ENCODE assay signal across 12 cellular contexts in the genomic region with DNA sequence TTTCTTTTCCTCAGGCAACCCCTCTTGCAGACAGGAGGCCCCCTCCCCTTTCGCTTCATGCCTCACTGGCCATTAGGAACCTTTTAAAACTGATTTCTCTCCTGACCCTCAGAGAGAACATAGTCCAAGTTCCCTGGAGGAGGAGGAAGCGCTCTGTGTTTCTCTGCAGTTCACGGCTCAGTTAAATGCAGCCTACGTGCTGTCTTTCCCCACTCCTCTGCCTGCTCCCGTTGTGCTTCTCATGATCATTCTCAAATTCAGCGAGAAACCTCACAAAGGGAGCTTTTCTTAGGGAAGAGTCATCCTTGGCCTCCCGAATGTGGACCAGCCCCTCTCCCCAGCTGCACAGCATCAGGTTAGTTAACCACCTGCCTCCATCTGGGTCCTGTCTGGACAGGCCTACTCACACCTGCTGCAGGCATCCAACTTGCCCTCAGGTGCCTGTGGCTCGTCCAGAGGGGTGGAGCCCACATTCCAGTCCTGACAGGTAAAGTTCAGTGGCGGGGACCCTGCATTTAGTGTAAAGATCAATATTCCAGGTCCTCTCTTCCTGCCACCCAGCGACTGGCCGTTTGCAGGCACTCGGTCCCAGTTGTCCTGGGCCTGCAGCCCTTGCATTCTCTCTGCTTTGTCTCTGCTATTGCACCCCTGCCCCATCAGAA. TPM values are rescaled to one million over a fixed set of nuclear protein-coding genes. Genes with fewer than 3 reads are reported as not detected.
DNase-seq lines count a peak whose midpoint lies in the region; FAIRE-seq and TF ChIP-seq lines count a peak whose summit lies in the region.
"Had no signal": no experiment of that assay in that cellular context is flagged by ENCODE, and none has a peak within 500 bp of the region (broad histone marks: within the 10 kb centered on the region; RNA-seq: fewer than 3 reads in every experiment).

No MANE protein-coding gene starts in this region.

- WGBS in GM23248 (ENCODE audit: low coverage in 1 of 2, low lambda C conversion rate in 2 of 2, missing lambda C conversion rate in 2 of 2), 2 experiments: 71 to 73% methylated on average over 12 of the region's 12 CpGs

- H3K9me1 ChIP-seq in endothelial cell of umbilical vein (replicated peaks; ENCODE audit: control insufficient read depth, extremely low read depth, insufficient read depth, low read length): no peaks in the 10 kb centered on the region

- H3K27me3 ChIP-seq in GM23248 (replicated peaks; ENCODE audit: insufficient read depth) (no peaks in the 10 kb centered on the region), endothelial cell of umbilical vein (ENCODE audit: control insufficient read depth in 2 of 2, insufficient read depth in 2 of 2, low read length in 2 of 2) (no peaks in the 10 kb centered on the region), neural progenitor cell (no peaks in the 10 kb centered on the region)

- no peak for FAIRE-seq in endothelial cell of umbilical vein (lab: Jason Lieb, UNC)
- FAIRE-seq: kidney had no signal

- H3K4me3 Mint-ChIP-seq in neural progenitor cell: peak overlapping the region; percentile 58

- CTCF ChIA-PET in endothelial cell of umbilical vein (lab: Charles Lee): interaction anchor here (2.4 kb wide), 1 partner anchor 208 kb away, joined by 7 read pairs; no protein-coding TSS in a partner anchor

- no TSS peak for BruUV-seq in endothelial cell of umbilical vein (replicated peaks; lab: Mats Ljungman, UMichigan)

- H3K9me2 ChIP-seq in GM23248 (ENCODE audit: insufficient read depth): no peaks in the 10 kb centered on the region

- peak overlapping the region; percentile 55 for H3K27ac ChIP-seq in GM23248
- peak overlapping the region; percentile 97 for H3K27ac ChIP-seq in endothelial cell of umbilical vein (ENCODE audit: insufficient read depth, low read depth, low read length)
- no peak overlapping the region for H3K27ac ChIP-seq in neural progenitor cell

- H3K4me3 ChIP-seq in GM23248: no peak overlapping the region
- no peak overlapping the region for H3K4me3 ChIP-seq in endothelial cell of umbilical vein (replicated peaks in 1 of 3; ENCODE audit: insufficient read depth in 1 of 3, low read depth in 1 of 3, low read length in 3 of 3)
- no peak overlapping the region for H3K4me3 ChIP-seq in neural progenitor cell

- peak; percentile 34 for DNase-seq in GM23248
- DNase-seq in NCI-H345 (lab: John Stamatoyannopoulos, UW): peak; percentile 46
- DNase-seq in endothelial cell of umbilical vein (ENCODE audit: low read depth, low spot score): no peak
- no peak for DNase-seq in neural progenitor cell (ENCODE audit: low spot score)
- DNase-seq in activated naive CD4-positive, alpha-beta T cell treated with Interleukin-2 at 50 U/mL for 16 hours: no peak
- no peak for DNase-seq in OCI-M1 (lab: John Stamatoyannopoulos, UW)
- no peak for DNase-seq in COLO829 (ENCODE audit: low spot score)
- no peak for DNase-seq in foreskin melanocyte
- DNase-seq: kidney; NK-92 treated with Interleukin-12 subunit alpha and Interleukin-12 subunit beta, amount 100 ng/mL, for 24 hours had no signal

- H3K36me3 Mint-ChIP-seq in neural progenitor cell: no peaks in the 10 kb centered on the region

- POLR2A ChIA-PET in endothelial cell of umbilical vein (lab: Charles Lee): interaction anchor here (2.9 kb wide), 1 partner anchor 19 kb away, joined by 15 read pairs; no protein-coding TSS in a partner anchor

- H4K20me1 ChIP-seq in GM23248 (ENCODE audit: insufficient read depth): no peaks in the 10 kb centered on the region
- no peaks in the 10 kb centered on the region for H4K20me1 ChIP-seq in endothelial cell of umbilical vein (replicated peaks; ENCODE audit: control insufficient read depth, extremely low read depth, insufficient read depth, low read length)
- peaks cover 7% of the 10 kb centered on the region for H4K20me1 ChIP-seq in neural progenitor cell (ENCODE audit: low read depth)

- TF ChIP-seq CTCF in endothelial cell of umbilical vein (IDR thresholded peaks at IDR 0.05; ENCODE audit: extremely low read depth in 1 of 2, insufficient read depth in 1 of 2, low read depth in 1 of 2, low read length in 2 of 2) (no peak), neural progenitor cell (IDR thresholded peaks at IDR 0.05) (no peak)

- no peaks in the 10 kb centered on the region for H3K36me3 ChIP-seq in GM23248 (ENCODE audit: low read depth)
- no peaks in the 10 kb centered on the region for H3K36me3 ChIP-seq in endothelial cell of umbilical vein (ENCODE audit: control insufficient read depth in 2 of 2, extremely low read depth in 1 of 2, insufficient read depth in 2 of 2, low read length in 2 of 2)
- H3K36me3 ChIP-seq in neural progenitor cell: no peaks in the 10 kb centered on the region

- peaks cover 10% of the 10 kb centered on the region for H3K27me3 Mint-ChIP-seq in neural progenitor cell (ENCODE audit: insufficient read depth, low read depth)

- in situ Hi-C loops in GM23248 (cut with MboI): no loop called here

- H3K4me2 ChIP-seq in GM23248 (ENCODE audit: unreplicated experiment) (peak overlapping the region; percentile 73), endothelial cell of umbilical vein (ENCODE audit: insufficient read depth, low read length) (no peak overlapping the region), neural progenitor cell (peak overlapping the region; percentile 59)

- H3K9ac ChIP-seq in GM23248: peak overlapping the region; percentile 28
- H3K9ac ChIP-seq in endothelial cell of umbilical vein (replicated peaks; ENCODE audit: extremely low read depth, insufficient read depth, low read length): no peak overlapping the region
- H3K9ac ChIP-seq in neural progenitor cell: no peak overlapping the region

- intact Hi-C loops in endothelial cell of umbilical vein (cut with micrococcal nuclease): no loop called here

- H3K27ac Mint-ChIP-seq in neural progenitor cell: peak overlapping the region; percentile 92
- H3K27ac Mint-ChIP-seq: CD14-positive monocyte had no signal

- peaks cover 26% of the 10 kb centered on the region for H3F3A ChIP-seq in GM23248 (ENCODE audit: insufficient read depth)
- peaks cover 12% of the 10 kb centered on the region for H3F3A ChIP-seq in neural progenitor cell (ENCODE audit: low read depth)

- peaks cover 63% of the 10 kb centered on the region for H3K4me1 Mint-ChIP-seq in neural progenitor cell

- H2AFZ ChIP-seq in GM23248 (peak overlapping the region; percentile 65), endothelial cell of umbilical vein (ENCODE audit: low read depth, low read length) (no peak overlapping the region), neural progenitor cell (replicated peaks) (no peak overlapping the region)

- H3K9me3 Mint-ChIP-seq in neural progenitor cell: peaks cover 5% of the 10 kb centered on the region

- dilution Hi-C loops in endothelial cell of umbilical vein (cut with MboI; ENCODE audit: extremely low pct_ligation_motif_present, low sequenced_read_pairs): no loop called here

- no peak for TF ChIP-seq POLR2A in endothelial cell of umbilical vein (IDR thresholded peaks at IDR 0.05; ENCODE audit: low read depth, low read length)

- H3K79me2 ChIP-seq in GM23248 (ENCODE audit: insufficient read depth) (peaks cover 72% of the 10 kb centered on the region), endothelial cell of umbilical vein (ENCODE audit: control insufficient read depth, insufficient read depth, low read length) (peaks cover 7% of the 10 kb centered on the region), neural progenitor cell (ENCODE audit: low read depth) (no peaks in the 10 kb centered on the region)

- H3K9me3 ChIP-seq in GM23248 (ENCODE audit: low read depth) (no peaks in the 10 kb centered on the region), endothelial cell of umbilical vein (replicated peaks; ENCODE audit: control insufficient read depth, insufficient read depth, low read length) (no peaks in the 10 kb centered on the region), neural progenitor cell (ENCODE audit: low read depth) (no peaks in the 10 kb centered on the region)

- H3K4me1 ChIP-seq in GM23248 (ENCODE audit: insufficient read depth): peaks cover 31% of the 10 kb centered on the region
- H3K4me1 ChIP-seq in endothelial cell of umbilical vein (ENCODE audit: control insufficient read depth, extremely low read depth, insufficient read depth, low read length): peaks cover 38% of the 10 kb centered on the region
- peaks cover 28% of the 10 kb centered on the region for H3K4me1 ChIP-seq in neural progenitor cell

TF ChIP-seq in endothelial cell of umbilical vein, 7 proteins besides CTCF, POLR2A, EP300 and RAD21 (continues in another document):
- TF ChIP-seq POLR2AphosphoS5 (IDR thresholded peaks at IDR 0.05; ENCODE audit: insufficient read depth, low read depth, low read length): no peak
- no peak for TF ChIP-seq MAX (IDR thresholded peaks at IDR 0.05; ENCODE audit: insufficient read depth, insufficient read length)
- no peak for TF ChIP-seq MYC (IDR thresholded peaks at IDR 0.05; ENCODE audit: low read depth, low read length)

RNA-seq across cellular contexts. Expression of gene HTRA1, which starts 14.8 kb away (rescaled TPM):
- total RNA-seq in GM23248 (2014; rRNA removed; shearing (Covaris generic)): 395 and 405 TPM in 2 replicates
- 220 and 303 TPM in 2 replicates for polyA plus RNA-seq in GM23248 (2016; fragmentation: Nextera tagmentation; extraction: Ambion mirVana)
- total RNA-seq in endothelial cell of umbilical vein: 192 and 255 TPM in 2 replicates
- polyA plus RNA-seq in endothelial cell of umbilical vein: 270 and 309 TPM in 2 replicates
- 255 and 265 TPM in 2 replicates for polyA plus RNA-seq in endothelial cell of umbilical vein (2011; cell fraction: cytosol; rRNA removed)
- 148 TPM in 2 replicates for polyA plus RNA-seq in endothelial cell of umbilical vein (2011; cell fraction: nucleus; rRNA removed)
- 177 and 200 TPM in 2 replicates for polyA plus RNA-seq in endothelial cell of umbilical vein (2012)
- polyA minus RNA-seq in endothelial cell of umbilical vein: 97.3 and 139 TPM in 2 replicates
- 16.6 TPM for polyA minus RNA-seq in endothelial cell of umbilical vein (2011; cell fraction: cytosol; rRNA and poly(A)+ RNA removed)
- polyA minus RNA-seq in endothelial cell of umbilical vein (2011; cell fraction: nucleus; rRNA and poly(A)+ RNA removed): 27.5 and 29.2 TPM in 2 replicates
- total RNA-seq in neural progenitor cell (ENCODE audit: low replicate concordance): 12.2 and 17.0 TPM in 2 replicates

RNA-seq across cellular contexts. Expression of gene ARMS2, which starts 21.7 kb away (rescaled TPM):
- total RNA-seq in GM23248 (2014; rRNA removed; shearing (Covaris generic)): not detected in 2 replicates
- polyA plus RNA-seq in GM23248 (2016; fragmentation: Nextera tagmentation; extraction: Ambion mirVana): not detected in 2 replicates
- total RNA-seq in endothelial cell of umbilical vein: not detected in 2 replicates
- polyA plus RNA-seq in endothelial cell of umbilical vein: not detected in 2 replicates
- polyA plus RNA-seq in endothelial cell of umbilical vein (2011; cell fraction: cytosol; rRNA removed): not detected in 2 replicates
- not detected in 2 replicates for polyA plus RNA-seq in endothelial cell of umbilical vein (2011; cell fraction: nucleus; rRNA removed)
- polyA plus RNA-seq in endothelial cell of umbilical vein (2012): not detected in 2 replicates
- 0.63 TPM in 1 of 2 replicates, not detected in the other for polyA minus RNA-seq in endothelial cell of umbilical vein
- polyA minus RNA-seq in endothelial cell of umbilical vein (2011; cell fraction: cytosol; rRNA and poly(A)+ RNA removed): not detected
- polyA minus RNA-seq in endothelial cell of umbilical vein (2011; cell fraction: nucleus; rRNA and poly(A)+ RNA removed): not detected in 2 replicates
- not detected in 2 replicates for total RNA-seq in neural progenitor cell (ENCODE audit: low replicate concordance)
- total RNA-seq: kidney, osteoblast had no signal
- polyA plus RNA-seq: CD14-positive monocyte had no signal

Comparison
In these comparisons a context has a peak if more than half of its experiments do, and no peak if none do; other contexts are left out.
1. DNase-seq: peak in GM23248 (single experiment) and NCI-H345 (single experiment); none in endothelial cell of umbilical vein (single experiment), neural progenitor cell (single experiment), activated naive CD4-positive, alpha-beta T cell treated with Interleukin-2 at 50 U/mL for 16 hours (single experiment), OCI-M1 (single experiment), COLO829 (single experiment) and foreskin melanocyte (single experiment).
2. RNA of gene HTRA1, which starts 14.8 kb away (total RNA-seq): 395 to 405 TPM in GM23248 and 192 to 255 TPM in endothelial cell of umbilical vein; 12.2 to 17.0 TPM in neural progenitor cell; every median in the first group is over 10 times any median in the second.